In genomic region chr15:67043939-67044771, GRCh38 we compare ENCODE assay signal across 10 cellular contexts. TPM values are rescaled to one million over a fixed set of nuclear protein-coding genes. Genes with fewer than 3 reads are reported as not detected.
DNase-seq lines count a peak whose midpoint lies in the region; ATAC-seq, FAIRE-seq and TF ChIP-seq lines count a peak whose summit lies in the region.
"Had no signal": no experiment of that assay in that cellular context is flagged by ENCODE, and none has a peak within 500 bp of the region (broad histone marks: within the 10 kb centered on the region; RNA-seq: fewer than 3 reads in every experiment).

No MANE protein-coding gene starts in this region.

- H3K9me3 Mint-ChIP-seq in MCF 10A (ENCODE audit: unreplicated experiment) (no peaks in the 10 kb centered on the region), type B pancreatic cell (peaks cover 3% of the 10 kb centered on the region)
- H3K9me3 Mint-ChIP-seq: activated naive CD8-positive, alpha-beta T cell treated with anti-CD3 and anti-CD28 coated beads for 36 hours had no signal

- no peaks in the 10 kb centered on the region for H3K36me3 ChIP-seq in HUES48 (ENCODE audit: control insufficient read depth, insufficient read depth, low read length)
- no peaks in the 10 kb centered on the region for H3K36me3 ChIP-seq in keratinocyte (ENCODE audit: control insufficient read depth in 2 of 2, extremely low read depth in 1 of 2, insufficient read depth in 2 of 2, low read length in 2 of 2)
- H3K36me3 ChIP-seq in mucosa of descending colon (ENCODE audit: low read depth), result no peaks in the 10 kb centered on the region

- H3K4me3 ChIP-seq in HUES48 (ENCODE audit: low read depth, low read length), result no peak overlapping the region
- no peak overlapping the region for H3K4me3 ChIP-seq in keratinocyte (ENCODE audit: control insufficient read depth in 2 of 3, extremely low read depth in 1 of 3, insufficient read depth in 2 of 3, low read depth in 1 of 3, low read length in 3 of 3)
- H3K4me3 ChIP-seq in mucosa of descending colon, result no peak overlapping the region
- H3K4me3 ChIP-seq: GM12878 had no signal

- H3K27me3 Mint-ChIP-seq in MCF 10A (ENCODE audit: insufficient read depth, unreplicated experiment), result no peaks in the 10 kb centered on the region
- H3K27me3 Mint-ChIP-seq in type B pancreatic cell, result no peaks in the 10 kb centered on the region

- peak overlapping the region; percentile 31 for H3K4me2 ChIP-seq in keratinocyte (ENCODE audit: control insufficient read depth, extremely low read depth, insufficient read depth, low read depth, low read length)

- H3K9me3 ChIP-seq in HUES48 (ENCODE audit: control insufficient read depth, insufficient read depth, low read length), result no peaks in the 10 kb centered on the region
- no peaks in the 10 kb centered on the region for H3K9me3 ChIP-seq in keratinocyte (ENCODE audit: control insufficient read depth, low read depth, low read length)
- no peaks in the 10 kb centered on the region for H3K9me3 ChIP-seq in mucosa of descending colon

- H3K4me3 Mint-ChIP-seq in MCF 10A (ENCODE audit: unreplicated experiment) (no peak overlapping the region), type B pancreatic cell (no peak overlapping the region)
- H3K4me3 Mint-ChIP-seq: activated naive CD8-positive, alpha-beta T cell treated with anti-CD3 and anti-CD28 coated beads for 36 hours had no signal

- CTCF ChIA-PET in MCF 10A (lab: Yijun Ruan, JAX), result interaction anchor here (0.6 to 0.9 kb wide), 2 partner anchors 16 to 476 kb away, joined by 3 to 4 read pairs; no protein-coding TSS in a partner anchor

- no peaks in the 10 kb centered on the region for H3K9me1 ChIP-seq in keratinocyte (ENCODE audit: control insufficient read depth, extremely low read depth, insufficient read depth, low read length)

- H4K20me1 ChIP-seq in keratinocyte (ENCODE audit: control insufficient read depth, extremely low read depth, insufficient read depth, low read length), result no peaks in the 10 kb centered on the region

- H3K4me1 Mint-ChIP-seq in MCF 10A (ENCODE audit: insufficient read depth, unreplicated experiment) (peaks cover 34% of the 10 kb centered on the region), type B pancreatic cell (ENCODE audit: unreplicated experiment) (peaks cover 38% of the 10 kb centered on the region)

- H3K27ac Mint-ChIP-seq in MCF 10A (ENCODE audit: low read depth, unreplicated experiment) (peak overlapping the region; percentile 52), type B pancreatic cell (peak overlapping the region; percentile 61)
- H3K27ac Mint-ChIP-seq: activated naive CD8-positive, alpha-beta T cell treated with anti-CD3 and anti-CD28 coated beads for 36 hours had no signal

- peak overlapping the region; percentile 77 for H3K27ac ChIP-seq in HUES48 (ENCODE audit: low read depth, low read length)
- H3K27ac ChIP-seq in keratinocyte (ENCODE audit: control insufficient read depth, insufficient read depth, low read length), result peak overlapping the region; percentile 72

- no peaks in the 10 kb centered on the region for H3K79me2 ChIP-seq in keratinocyte (ENCODE audit: control insufficient read depth, insufficient read depth, low read length)

- H3K36me3 Mint-ChIP-seq in MCF 10A (ENCODE audit: insufficient read depth, unreplicated experiment) (no peaks in the 10 kb centered on the region), type B pancreatic cell (no peaks in the 10 kb centered on the region)
- H3K36me3 Mint-ChIP-seq: activated naive CD8-positive, alpha-beta T cell treated with anti-CD3 and anti-CD28 coated beads for 36 hours had no signal

- H3K4me1 ChIP-seq in HUES48 (ENCODE audit: control insufficient read depth, insufficient read depth, low read length) (peaks cover 19% of the 10 kb centered on the region), keratinocyte (ENCODE audit: control insufficient read depth, extremely low read depth, insufficient read depth, low read length) (peaks cover 45% of the 10 kb centered on the region), mucosa of descending colon (ENCODE audit: low read depth) (peaks cover 14% of the 10 kb centered on the region)

- H3K27me3 ChIP-seq in HUES48 (ENCODE audit: control insufficient read depth, insufficient read depth, low read length) (no peaks in the 10 kb centered on the region), keratinocyte (ENCODE audit: control insufficient read depth, extremely low read depth, insufficient read depth, low read length) (no peaks in the 10 kb centered on the region)

- no peak for TF ChIP-seq CTCF in MCF 10A (IDR thresholded peaks at IDR 0.05; ENCODE audit: unreplicated experiment)
- TF ChIP-seq CTCF in keratinocyte (optimal IDR thresholded peaks at IDR 0.05 in 1 of 3, IDR thresholded peaks at IDR 0.05 in 1 of 3, conservative IDR thresholded peaks at IDR 0.05 in 1 of 3; ENCODE audit: extremely low read depth in 1 of 3, insufficient read depth in 2 of 3, low read length in 3 of 3), result no peak
- TF ChIP-seq CTCF in type B pancreatic cell (conservative IDR thresholded peaks at IDR 0.05), result no peak
- TF ChIP-seq CTCF in mucosa of descending colon (IDR thresholded peaks at IDR 0.05), result no peak

- BruUV-seq in MCF 10A (replicated peaks; lab: Mats Ljungman, UMichigan), result no TSS peak

- no peak for FAIRE-seq in keratinocyte (lab: Jason Lieb, UNC)
- FAIRE-seq: GM12878, TTC549 had no signal

- peak overlapping the region; percentile 61 for H2AFZ ChIP-seq in keratinocyte (ENCODE audit: control insufficient read depth, low read length)

- DNase-seq in MCF 10A (ENCODE audit: unreplicated experiment) (peak; percentile 69), keratinocyte (ENCODE audit: low read depth, low spot score) (no peak), type B pancreatic cell (ENCODE audit: extremely low spot score, unreplicated experiment) (no peak), NCI-H524 treated with DMSO at 0.1 percent for 48 hours (lab: John Stamatoyannopoulos, UW) (no peak), NCI-H774 (lab: John Stamatoyannopoulos, UW) (no peak), mucosa of descending colon (no peak)
- DNase-seq: activated naive CD8-positive, alpha-beta T cell treated with anti-CD3 and anti-CD28 coated beads for 36 hours had no signal

- intact Hi-C loops in MCF 10A (cut with micrococcal nuclease), result no loop called here
- intact Hi-C loops in mucosa of descending colon (cut with DNase I, micrococcal nuclease), result no loop called here

- dilution Hi-C loops in keratinocyte (cut with MboI; ENCODE audit: extremely low pct_ligation_motif_present, low sequenced_read_pairs), result no loop called here

- ATAC-seq in mucosa of descending colon, result no peak
- ATAC-seq: GM12878 had no signal

- POLR2A ChIA-PET in MCF 10A (lab: Yijun Ruan, JAX), result interaction anchor here (0.6 to 3.7 kb wide), 2 partner anchors 19 to 91 kb away, joined by 3 to 17 read pairs; no protein-coding TSS in a partner anchor

- H3K9ac ChIP-seq in HUES48 (ENCODE audit: low read depth, low read length), result peak overlapping the region; percentile 2; the same call in 1 of the 2 replicates
- H3K9ac ChIP-seq in keratinocyte (ENCODE audit: control insufficient read depth, extremely low read depth, insufficient read depth, low read length), result peak overlapping the region; percentile 60

RNA-seq across cellular contexts. Expression of gene SMAD3, which starts 21.2 kb away (rescaled TPM):
- total RNA-seq in MCF 10A (2022), result 19.9 and 26.1 TPM in 2 replicates
- polyA plus RNA-seq in keratinocyte, result 30.6 to 52.9 TPM (median 33.7 TPM) in 3 replicates
- 8.1 TPM for polyA plus RNA-seq in keratinocyte (2011; ENCODE audit: low read depth)
- polyA plus RNA-seq in keratinocyte (2011; cell fraction: cytosol; rRNA removed), result 23.9 and 26.7 TPM in 2 replicates
- 74.9 and 76.8 TPM in 2 replicates for polyA plus RNA-seq in keratinocyte (2011; cell fraction: nucleus; rRNA removed)
- 26.5 and 44.9 TPM in 2 replicates for polyA plus RNA-seq in keratinocyte (2012; ENCODE audit: low replicate concordance)
- 45.4 to 160 TPM (median 47.7 TPM) in 3 replicates for polyA minus RNA-seq in keratinocyte
- 23.8 TPM for polyA minus RNA-seq in keratinocyte (2011; cell fraction: cytosol; rRNA and poly(A)+ RNA removed)
- 30.5 and 55.1 TPM in 2 replicates for polyA minus RNA-seq in keratinocyte (2011; cell fraction: nucleus; rRNA and poly(A)+ RNA removed)
- 52.0 and 59.0 TPM in 2 replicates for total RNA-seq in type B pancreatic cell (ENCODE audit: low replicate concordance)
- total RNA-seq in mucosa of descending colon, result 10 to 100 TPM; 38.5 to 76.3 (median 44.9) TPM
